ENCODE assay signal across 10 cellular contexts in the genomic region with DNA sequence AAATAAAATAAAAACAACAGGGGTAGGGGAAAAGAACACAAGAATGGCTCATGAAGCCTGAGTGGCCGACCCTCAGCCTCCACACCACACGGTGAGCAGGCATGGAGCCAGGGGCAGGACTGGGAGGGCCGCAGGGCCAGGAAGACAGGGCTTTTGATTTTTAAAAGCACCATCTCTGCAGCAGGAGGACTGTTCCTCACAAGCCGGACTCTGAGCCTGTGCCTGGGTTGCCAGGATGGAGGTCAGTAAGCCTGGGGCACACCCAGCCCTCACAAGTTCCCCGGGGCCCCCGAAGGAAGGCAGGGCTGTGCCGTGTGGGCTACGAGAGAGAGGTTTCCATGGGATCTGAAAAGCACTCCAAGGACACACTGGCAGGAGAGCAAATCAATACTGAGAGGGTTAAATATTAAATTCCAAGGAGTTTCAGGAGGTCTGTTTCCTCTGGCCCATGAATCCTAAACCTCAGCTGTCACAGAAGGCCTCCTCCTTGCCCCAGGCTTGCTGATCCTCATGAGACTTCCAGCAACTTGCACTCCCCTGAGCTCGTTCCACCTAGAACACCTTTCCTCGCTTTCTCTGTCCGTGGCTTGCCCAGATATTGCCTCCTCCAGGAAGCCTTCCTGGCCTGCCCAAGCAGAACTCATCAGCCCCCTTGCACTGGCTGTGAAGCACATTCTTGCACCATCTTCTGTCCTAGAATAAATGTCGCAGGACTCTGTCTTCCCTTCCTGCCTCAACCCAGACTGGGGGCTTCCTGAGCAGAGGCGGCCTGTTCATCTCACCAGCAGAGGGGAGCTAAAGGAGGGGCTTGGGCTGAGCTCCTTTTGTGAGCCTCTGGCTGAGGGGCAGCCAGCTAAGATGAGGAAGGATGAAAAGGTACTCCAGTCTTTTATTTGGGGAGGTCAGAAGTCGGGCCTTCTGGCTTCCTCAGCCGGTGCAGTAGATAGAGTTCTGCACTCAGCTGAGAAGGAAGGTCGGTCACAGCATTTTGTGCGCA.
DNase-seq lines count a peak whose midpoint lies in the region; ATAC-seq and TF ChIP-seq lines count a peak whose summit lies in the region.
"Had no signal": no experiment of that assay in that cellular context is flagged by ENCODE, and none has a peak within 500 bp of the region (broad histone marks: within the 10 kb centered on the region; RNA-seq: fewer than 3 reads in every experiment).

No MANE protein-coding gene starts in this region.

- H3K27ac Mint-ChIP-seq in activated naive CD8-positive, alpha-beta T cell treated with anti-CD3 and anti-CD28 coated beads for 36 hours: peak overlapping the region; percentile 43

- H3K27me3 Mint-ChIP-seq in activated naive CD8-positive, alpha-beta T cell treated with anti-CD3 and anti-CD28 coated beads for 36 hours: no peaks in the 10 kb centered on the region

- H3K23ac ChIP-seq in mesenchymal stem cell (ENCODE audit: low read length in 2 of 2): no peak overlapping the region

- no peak overlapping the region for H3K14ac ChIP-seq in mesenchymal stem cell (ENCODE audit: low read length in 2 of 2)

- no peak for TF ChIP-seq CTCF in heart left ventricle (IDR thresholded peaks at IDR 0.05)

- H2BK120ac ChIP-seq in mesenchymal stem cell (ENCODE audit: low read depth, low read length): no peak overlapping the region

- WGBS in right cardiac atrium: 68% methylated on average over 17 of the region's 17 CpGs
- 70 to 77% (median 74%) methylated on average over 16 to 17 of the region's 17 CpGs for WGBS in heart left ventricle, 4 donors
- 83% methylated on average over 17 of the region's 17 CpGs for WGBS in mesenchymal stem cell
- whole genome bisulfite sequencing in aorta, 2 donors: 80 to 81% methylated on average over 17 of the region's 17 CpGs

- no peak overlapping the region for H4K91ac ChIP-seq in mesenchymal stem cell (ENCODE audit: low read length)

- H3K9me3 ChIP-seq in right cardiac atrium (ENCODE audit: control insufficient read depth, low read length) (no peaks in the 10 kb centered on the region), heart left ventricle (no peaks in the 10 kb centered on the region), mesenchymal stem cell (ENCODE audit: control insufficient read depth, low read length) (no peaks in the 10 kb centered on the region), aorta (ENCODE audit: control insufficient read depth, low read length) (no peaks in the 10 kb centered on the region)

- no peak overlapping the region for H2AK5ac ChIP-seq in mesenchymal stem cell (ENCODE audit: low read length, severe bottlenecking)

- DNase-seq in right cardiac atrium (peak in 2 of 3 donors; percentile 29 to 44), heart left ventricle (no peak), mesenchymal stem cell (no peak), aorta (peak in 1 of 2 donors; percentile 21), cerebellar cortex (ENCODE audit: low spot score) (no peak), HT-29 (ENCODE audit: low spot score) (no peak)
- DNase-seq in activated naive CD8-positive, alpha-beta T cell treated with anti-CD3 and anti-CD28 coated beads for 36 hours: no peak
- no peak for DNase-seq in stimulated activated naive CD8-positive, alpha-beta T cell treated with anti-CD3 and anti-CD28 coated beads, Interleukin-15, Interleukin-2, amounts not matched to agents 100 U/mL and 50 U/mL, for 24 hours
- DNase-seq: brain microvascular endothelial cell, GDM1 had no signal

- H3K4ac ChIP-seq in mesenchymal stem cell (ENCODE audit: low read depth in 1 of 2, low read length in 2 of 2): no peak overlapping the region

- H3K18ac ChIP-seq in mesenchymal stem cell (ENCODE audit: low read depth in 1 of 2, low read length in 2 of 2): no peak overlapping the region

- H3K4me2 ChIP-seq in mesenchymal stem cell (ENCODE audit: low read length, poor library complexity, severe bottlenecking): no peak overlapping the region

- H3K27ac ChIP-seq in right cardiac atrium (ENCODE audit: low read length) (no peak overlapping the region), heart left ventricle (peak overlapping the region in 6 of 12 donors; percentile 8 to 69 (median 46)), mesenchymal stem cell (ENCODE audit: low read length, poor library complexity, severe bottlenecking) (no peak overlapping the region), aorta (ENCODE audit: low read depth in 1 of 2, low read length in 2 of 2) (no peak overlapping the region)
- H3K27ac ChIP-seq: brain microvascular endothelial cell had no signal

- no peak overlapping the region for H2AFZ ChIP-seq in mesenchymal stem cell (ENCODE audit: low read depth, low read length)

- H3K9ac ChIP-seq in mesenchymal stem cell (ENCODE audit: low read length): peak overlapping the region; percentile 17

- H3K36me3 ChIP-seq in heart left ventricle (no peaks in the 10 kb centered on the region), mesenchymal stem cell (ENCODE audit: control insufficient read depth in 1 of 2, insufficient read depth in 2 of 2, low read depth in 1 of 2, low read length in 2 of 2) (no peaks in the 10 kb centered on the region), aorta (ENCODE audit: control insufficient read depth in 1 of 2, insufficient read depth in 2 of 2, low read length in 1 of 2) (no peaks in the 10 kb centered on the region)
- H3K36me3 ChIP-seq: brain microvascular endothelial cell had no signal

- H2BK15ac ChIP-seq in mesenchymal stem cell (ENCODE audit: low read depth, poor library complexity, severe bottlenecking): no peak overlapping the region

- intact Hi-C loops in right cardiac atrium (cut with DNase I) (no loop called here), heart left ventricle (cut with DNase I) (loop anchor here in 1 of 10 donors (1.0 kb wide), 1 partner anchor 24 kb away; no protein-coding TSS in a partner anchor), aorta (cut with DNase I) (no loop called here)

- TF ChIP-seq POLR2A in heart left ventricle (IDR thresholded peaks at IDR 0.05): no peak

- H3K27me3 ChIP-seq in right cardiac atrium (ENCODE audit: control insufficient read depth, insufficient read depth): no peaks in the 10 kb centered on the region
- peaks cover 0 to 18% (median 0%) of the 10 kb centered on the region in 9 donors for H3K27me3 ChIP-seq in heart left ventricle
- peaks cover 4 to 72% of the 10 kb centered on the region in 2 experiments for H3K27me3 ChIP-seq in mesenchymal stem cell (ENCODE audit: control insufficient read depth in 1 of 2, insufficient read depth in 1 of 2, low read length in 2 of 2)
- H3K27me3 ChIP-seq in aorta (ENCODE audit: control insufficient read depth in 1 of 2, insufficient read depth in 2 of 2, low read length in 1 of 2): no peaks in the 10 kb centered on the region
- H3K27me3 ChIP-seq: brain microvascular endothelial cell had no signal

- H3K4me3 ChIP-seq in right cardiac atrium (ENCODE audit: low read length): no peak overlapping the region
- peak overlapping the region in 1 of 12 donors; percentile 20 for H3K4me3 ChIP-seq in heart left ventricle
- no peak overlapping the region for H3K4me3 ChIP-seq in mesenchymal stem cell (ENCODE audit: insufficient read depth in 1 of 2, low read depth in 1 of 2, low read length in 2 of 2)
- H3K4me3 ChIP-seq in aorta (ENCODE audit: low read length in 2 of 2): no peak overlapping the region

- H4K8ac ChIP-seq in mesenchymal stem cell (ENCODE audit: low read length): no peak overlapping the region

- H3K4me3 Mint-ChIP-seq in activated naive CD8-positive, alpha-beta T cell treated with anti-CD3 and anti-CD28 coated beads for 36 hours: no peak overlapping the region

- peaks cover 30% of the 10 kb centered on the region for H3K36me3 Mint-ChIP-seq in activated naive CD8-positive, alpha-beta T cell treated with anti-CD3 and anti-CD28 coated beads for 36 hours

- H3K4me1 ChIP-seq in right cardiac atrium (ENCODE audit: control insufficient read depth, insufficient read depth, low read length) (peaks cover 2% of the 10 kb centered on the region), heart left ventricle (peaks cover 0 to 57% (median 19%) of the 10 kb centered on the region in 12 donors), mesenchymal stem cell (ENCODE audit: control insufficient read depth, insufficient read depth, low read depth, low read length) (peaks cover 10% of the 10 kb centered on the region), aorta (ENCODE audit: control insufficient read depth in 1 of 2, insufficient read depth in 2 of 2, low read length in 2 of 2) (no peaks in the 10 kb centered on the region)

- no peaks in the 10 kb centered on the region for H3K9me3 Mint-ChIP-seq in activated naive CD8-positive, alpha-beta T cell treated with anti-CD3 and anti-CD28 coated beads for 36 hours

- ATAC-seq in right cardiac atrium (peak in 1 of 2 donors; percentile 36), heart left ventricle (no peak), aorta (ENCODE audit: low FRiP score) (peak; percentile 35)
- no peak for ATAC-seq in stimulated activated naive CD8-positive, alpha-beta T cell treated with anti-CD3 and anti-CD28 coated beads, Interleukin-15, Interleukin-2, amounts not matched to agents 100 U/mL and 50 U/mL, for 24 hours

- no peak overlapping the region for H2BK12ac ChIP-seq in mesenchymal stem cell (ENCODE audit: low read length in 2 of 2)

- H3K4me1 Mint-ChIP-seq in activated naive CD8-positive, alpha-beta T cell treated with anti-CD3 and anti-CD28 coated beads for 36 hours: peaks cover 94% of the 10 kb centered on the region

- no peaks in the 10 kb centered on the region for H3K79me1 ChIP-seq in mesenchymal stem cell (replicated peaks; ENCODE audit: low read length, poor library complexity, severe bottlenecking)

- H2BK5ac ChIP-seq in mesenchymal stem cell (ENCODE audit: low read depth, low read length, poor library complexity, severe bottlenecking): no peak overlapping the region

Comparison
In these comparisons a context has a peak if more than half of its experiments do, and no peak if none do; other contexts are left out.
1. DNase-seq: peak in right cardiac atrium (2 of 3); none in heart left ventricle (0 of 5), activated naive CD8-positive, alpha-beta T cell treated with anti-CD3 and anti-CD28 coated beads for 36 hours (single experiment), mesenchymal stem cell (single experiment), cerebellar cortex (single experiment), HT-29 (single experiment) and stimulated activated naive CD8-positive, alpha-beta T cell treated with anti-CD3 and anti-CD28 coated beads, Interleukin-15, Interleukin-2, amounts not matched to agents 100 U/mL and 50 U/mL, for 24 hours (single experiment).